Comparison of ENCODE assay signal across 9 cellular contexts in the genomic region with DNA sequence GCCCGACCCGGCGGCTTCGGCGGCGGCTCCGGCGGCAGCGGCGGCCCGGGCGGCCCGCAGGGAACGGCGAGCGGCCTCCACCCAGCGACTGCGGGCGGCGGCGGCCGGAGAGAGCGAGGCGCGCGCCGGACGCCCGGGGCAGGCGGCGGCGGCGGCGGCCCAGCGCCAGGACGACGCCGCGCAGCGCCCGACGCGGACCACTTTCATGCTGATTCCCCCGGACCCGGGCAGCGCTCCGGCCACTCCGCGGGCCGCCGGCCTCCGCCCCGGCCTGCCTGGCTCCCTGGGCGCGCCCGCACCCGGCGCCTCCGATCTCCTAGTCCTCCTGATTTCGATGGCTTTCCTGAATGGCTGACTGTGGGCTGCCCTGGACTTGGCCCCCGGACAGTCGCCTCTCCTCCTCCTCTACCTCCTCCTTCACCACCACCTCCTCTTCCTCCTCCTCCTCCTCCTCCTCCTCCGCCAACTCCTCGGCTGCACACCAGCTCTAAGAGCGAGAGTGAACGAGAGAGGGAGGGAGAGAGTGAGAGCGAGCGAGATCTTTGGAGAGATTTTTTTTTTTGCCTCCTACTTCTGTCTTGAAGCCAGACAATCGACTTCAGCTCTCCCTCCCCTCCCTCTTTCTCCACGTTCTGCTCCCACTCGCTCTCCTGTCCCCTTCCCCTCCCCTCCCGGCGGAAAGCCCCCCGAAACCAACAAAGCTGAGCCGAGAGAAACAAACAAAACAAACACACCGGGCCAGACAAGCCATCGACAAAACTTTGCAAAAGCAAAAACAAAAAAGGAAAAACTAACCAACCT. TPM values are rescaled to one million over a fixed set of nuclear protein-coding genes. Genes with fewer than 3 reads are reported as not detected.
A peak's percentile ranks its signal among the peaks of the same experiment; 100 is the strongest.
DNase-seq lines count a peak whose midpoint lies in the region; ATAC-seq and TF ChIP-seq lines count a peak whose summit lies in the region.
"Had no signal": no experiment of that assay in that cellular context is flagged by ENCODE, and none has a peak within 500 bp of the region (broad histone marks: within the 10 kb centered on the region; RNA-seq: fewer than 3 reads in every experiment).

No MANE protein-coding gene starts in this region.

- no peaks in the 10 kb centered on the region for H3K9me3 ChIP-seq in mesodermal cell (ENCODE audit: control insufficient read depth, low read length)

- peaks cover 22% of the 10 kb centered on the region for H3K4me1 ChIP-seq in mesodermal cell (ENCODE audit: control insufficient read depth, insufficient read depth, low read length, poor library complexity, severe bottlenecking)

- TF ChIP-seq CTCF in choroid plexus epithelial cell (conservative IDR thresholded peaks at IDR 0.05; ENCODE audit: low read depth, low read length): no peak

- peaks cover 13% of the 10 kb centered on the region for H3K36me3 ChIP-seq in mesodermal cell (ENCODE audit: control insufficient read depth, insufficient read depth, low read length)

- ATAC-seq in GM18502 (IDR thresholded peaks at IDR 0.05; ENCODE audit: poor library complexity, unreplicated experiment): peak; percentile 0
- ATAC-seq in GM21381 (IDR thresholded peaks at IDR 0.05; ENCODE audit: unreplicated experiment): no peak

- peak overlapping the region; percentile 46 for H3K27ac ChIP-seq in mesodermal cell (ENCODE audit: low read depth, low read length, severe bottlenecking)

- H3K4me3 ChIP-seq in choroid plexus epithelial cell (ENCODE audit: low read depth, low read length) (peak overlapping the region; percentile 94), mesodermal cell (ENCODE audit: extremely low read depth, insufficient read depth, low read length, poor library complexity, severe bottlenecking) (peak overlapping the region; percentile 61)

- DNase-seq in M059J (ENCODE audit: low read depth) (peak; percentile 48), choroid plexus epithelial cell (ENCODE audit: low read depth) (peak; percentile 81), DMS53 (lab: John Stamatoyannopoulos, UW) (no peak), NCI-H1105 (lab: John Stamatoyannopoulos, UW) (no peak), RPMI8226 (no peak)
- DNase-seq: activated B cell treated with CpG ODN at 0.5 μM for 24 hours had no signal

- WGBS in mesodermal cell (ENCODE audit: insufficient coverage in 2 of 2), 2 experiments: 0% methylated on average over 56 to 59 of the region's 77 CpGs

RNA-seq across cellular contexts. Expression of a gene that starts 0.8 kb away (rescaled TPM):
- 34.1 and 37.8 TPM in 2 replicates for total RNA-seq in M059J (2014; rRNA removed; shearing (Covaris generic))
- 8.3 TPM for polyA plus RNA-seq in mesodermal cell (2013, experiment 1 of 2)
- polyA plus RNA-seq in mesodermal cell (2013, experiment 2 of 2): 6.9 TPM
- total RNA-seq: activated B cell treated with CpG ODN at 0.5 μM for 24 hours had no signal

Comparison
In these comparisons a context has a peak if more than half of its experiments do, and no peak if none do; other contexts are left out.
1. DNase-seq: peak in M059J (single experiment) and choroid plexus epithelial cell (single experiment); none in DMS53 (single experiment), NCI-H1105 (single experiment) and RPMI8226 (single experiment).